ENCODE assay signal across 8 cellular contexts in the genomic region with DNA sequence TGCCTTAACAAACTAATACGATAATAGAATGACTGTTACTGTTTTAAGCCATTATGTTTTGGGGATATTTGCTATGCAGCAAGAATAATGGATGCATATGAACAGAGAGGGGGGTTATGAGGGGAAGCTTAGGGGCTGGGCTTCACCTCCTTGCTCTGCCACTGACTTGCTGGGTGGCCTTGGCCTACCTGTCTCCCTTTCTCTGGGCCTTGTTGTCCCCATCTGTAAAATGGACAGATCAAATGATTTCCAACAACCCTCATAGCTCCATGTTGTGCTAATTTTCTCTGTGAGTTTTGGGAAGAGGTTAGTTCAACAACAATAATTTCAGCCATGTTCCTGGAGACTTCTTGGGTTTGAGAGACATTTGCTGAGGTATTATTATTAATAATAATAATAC.
"Had no signal": no experiment of that assay in that cellular context is flagged by ENCODE, and none has a peak within 500 bp of the region (broad histone marks: within the 10 kb centered on the region; RNA-seq: fewer than 3 reads in every experiment).

No MANE protein-coding gene starts in this region.

- DNase-seq: GDM1, GF-D8 had no signal

- ATAC-seq: GM12878 had no signal

- FAIRE-seq: G401.6, GM12878, GM12891, GM12892, GM18507, GM19239 had no signal

- H3K4me3 ChIP-seq: GM12878 had no signal
